Comparison of ENCODE assay signal across 1 cellular context in the genomic region with DNA sequence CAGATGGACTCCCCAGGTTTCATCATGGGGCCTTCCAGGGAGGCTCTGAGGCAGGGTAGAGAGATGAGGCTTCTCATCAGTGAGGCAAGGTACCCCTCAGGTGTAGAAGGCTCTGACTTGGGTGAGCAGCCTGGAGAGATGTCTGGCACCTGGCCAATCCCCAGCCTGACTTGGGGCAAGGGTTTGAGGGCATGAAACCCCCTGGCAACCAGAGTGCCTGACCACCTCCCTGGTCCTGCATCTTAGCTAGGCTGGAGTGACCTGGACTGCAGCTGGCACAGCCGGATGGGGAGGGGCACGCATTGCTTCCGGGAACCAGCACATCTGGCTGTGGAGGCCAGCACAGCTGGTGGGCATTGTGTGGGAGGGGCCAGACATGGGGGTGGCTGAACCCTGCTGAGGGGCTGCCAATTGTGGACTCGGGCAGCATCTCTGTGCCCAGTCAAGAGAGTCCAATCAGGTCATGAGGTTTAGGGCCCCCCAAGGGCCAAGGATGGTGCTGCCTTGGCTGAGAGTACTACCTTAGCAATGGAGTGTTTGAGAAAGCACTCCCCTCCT.
TF ChIP-seq lines count a peak whose summit lies in the region.

No MANE protein-coding gene starts in this region.

TF ChIP-seq in K562, 482 proteins besides CTCF, POLR2A, EP300 and RAD21:
- no peak for TF ChIP-seq HDAC8 (tag; IDR thresholded peaks at IDR 0.05)
- no peak for TF ChIP-seq HMG20A (CRISPR knock-in tag; conservative IDR thresholded peaks at IDR 0.05)
- TF ChIP-seq ZNF175 (CRISPR knock-in tag; IDR thresholded peaks at IDR 0.05; ENCODE audit: low read depth), result no peak
- TF ChIP-seq, protein P1, sequence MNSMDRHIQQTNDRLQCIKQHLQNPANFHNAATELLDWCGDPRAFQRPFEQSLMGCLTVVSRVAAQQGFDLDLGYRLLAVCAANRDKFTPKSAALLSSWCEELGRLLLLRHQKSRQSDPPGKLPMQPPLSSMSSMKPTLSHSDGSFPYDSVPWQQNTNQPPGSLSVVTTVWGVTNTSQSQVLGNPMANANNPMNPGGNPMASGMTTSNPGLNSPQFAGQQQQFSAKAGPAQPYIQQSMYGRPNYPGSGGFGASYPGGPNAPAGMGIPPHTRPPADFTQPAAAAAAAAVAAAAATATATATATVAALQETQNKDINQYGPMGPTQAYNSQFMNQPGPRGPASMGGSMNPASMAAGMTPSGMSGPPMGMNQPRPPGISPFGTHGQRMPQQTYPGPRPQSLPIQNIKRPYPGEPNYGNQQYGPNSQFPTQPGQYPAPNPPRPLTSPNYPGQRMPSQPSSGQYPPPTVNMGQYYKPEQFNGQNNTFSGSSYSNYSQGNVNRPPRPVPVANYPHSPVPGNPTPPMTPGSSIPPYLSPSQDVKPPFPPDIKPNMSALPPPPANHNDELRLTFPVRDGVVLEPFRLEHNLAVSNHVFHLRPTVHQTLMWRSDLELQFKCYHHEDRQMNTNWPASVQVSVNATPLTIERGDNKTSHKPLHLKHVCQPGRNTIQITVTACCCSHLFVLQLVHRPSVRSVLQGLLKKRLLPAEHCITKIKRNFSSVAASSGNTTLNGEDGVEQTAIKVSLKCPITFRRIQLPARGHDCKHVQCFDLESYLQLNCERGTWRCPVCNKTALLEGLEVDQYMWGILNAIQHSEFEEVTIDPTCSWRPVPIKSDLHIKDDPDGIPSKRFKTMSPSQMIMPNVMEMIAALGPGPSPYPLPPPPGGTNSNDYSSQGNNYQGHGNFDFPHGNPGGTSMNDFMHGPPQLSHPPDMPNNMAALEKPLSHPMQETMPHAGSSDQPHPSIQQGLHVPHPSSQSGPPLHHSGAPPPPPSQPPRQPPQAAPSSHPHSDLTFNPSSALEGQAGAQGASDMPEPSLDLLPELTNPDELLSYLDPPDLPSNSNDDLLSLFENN (IDR thresholded peaks at IDR 0.05; ENCODE audit: low read depth in 2 of 2, low read length in 2 of 2), result no peak
- 0 out of 2 replicates have a peak, but pooled peaks have one; percentile 53 for TF ChIP-seq FOXP1 (CRISPR knock-in tag; IDR thresholded peaks at IDR 0.05)
- TF ChIP-seq E2F4 (CRISPR knock-in tag; IDR thresholded peaks at IDR 0.05; ENCODE audit: low read depth), result 0 out of 2 replicates have a peak, but pooled peaks have one; percentile 21
- TF ChIP-seq RBFOX2 (IDR thresholded peaks at IDR 0.05; ENCODE audit: low read depth, low read length), result no peak
- TF ChIP-seq, protein P2, sequence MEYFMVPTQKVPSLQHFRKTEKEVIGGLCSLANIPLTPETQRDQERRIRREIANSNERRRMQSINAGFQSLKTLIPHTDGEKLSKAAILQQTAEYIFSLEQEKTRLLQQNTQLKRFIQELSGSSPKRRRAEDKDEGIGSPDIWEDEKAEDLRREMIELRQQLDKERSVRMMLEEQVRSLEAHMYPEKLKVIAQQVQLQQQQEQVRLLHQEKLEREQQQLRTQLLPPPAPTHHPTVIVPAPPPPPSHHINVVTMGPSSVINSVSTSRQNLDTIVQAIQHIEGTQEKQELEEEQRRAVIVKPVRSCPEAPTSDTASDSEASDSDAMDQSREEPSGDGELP (CRISPR knock-in tag; IDR thresholded peaks at IDR 0.05; ENCODE audit: borderline replicate concordance), result peak; percentile 39; the same call in 1 of the 2 replicates
- no peak; the same call in 1 of the 2 replicates for TF ChIP-seq SMARCA5 (IDR thresholded peaks at IDR 0.05)
- no peak for TF ChIP-seq FOXM1 (IDR thresholded peaks at IDR 0.05; ENCODE audit: low read depth)
- no peak for TF ChIP-seq FOXM1 (CRISPR knock-in tag; IDR thresholded peaks at IDR 0.05; ENCODE audit: low read depth)
- TF ChIP-seq NFIC (IDR thresholded peaks at IDR 0.05), result peak; percentile 94
- no peak for TF ChIP-seq BDP1 (IDR thresholded peaks at IDR 0.05; ENCODE audit: insufficient read depth, insufficient read length)
- TF ChIP-seq, protein P3, sequence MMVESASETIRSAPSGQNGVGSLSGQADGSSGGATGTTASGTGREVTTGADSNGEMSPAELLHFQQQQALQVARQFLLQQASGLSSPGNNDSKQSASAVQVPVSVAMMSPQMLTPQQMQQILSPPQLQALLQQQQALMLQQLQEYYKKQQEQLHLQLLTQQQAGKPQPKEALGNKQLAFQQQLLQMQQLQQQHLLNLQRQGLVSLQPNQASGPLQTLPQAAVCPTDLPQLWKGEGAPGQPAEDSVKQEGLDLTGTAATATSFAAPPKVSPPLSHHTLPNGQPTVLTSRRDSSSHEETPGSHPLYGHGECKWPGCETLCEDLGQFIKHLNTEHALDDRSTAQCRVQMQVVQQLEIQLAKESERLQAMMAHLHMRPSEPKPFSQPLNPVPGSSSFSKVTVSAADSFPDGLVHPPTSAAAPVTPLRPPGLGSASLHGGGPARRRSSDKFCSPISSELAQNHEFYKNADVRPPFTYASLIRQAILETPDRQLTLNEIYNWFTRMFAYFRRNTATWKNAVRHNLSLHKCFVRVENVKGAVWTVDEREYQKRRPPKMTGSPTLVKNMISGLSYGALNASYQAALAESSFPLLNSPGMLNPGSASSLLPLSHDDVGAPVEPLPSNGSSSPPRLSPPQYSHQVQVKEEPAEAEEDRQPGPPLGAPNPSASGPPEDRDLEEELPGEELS (CRISPR knock-in tag; IDR thresholded peaks at IDR 0.05; ENCODE audit: borderline replicate concordance), result 0 out of 2 replicates have a peak, but pooled peaks have one; percentile 47
- TF ChIP-seq, protein P4, sequence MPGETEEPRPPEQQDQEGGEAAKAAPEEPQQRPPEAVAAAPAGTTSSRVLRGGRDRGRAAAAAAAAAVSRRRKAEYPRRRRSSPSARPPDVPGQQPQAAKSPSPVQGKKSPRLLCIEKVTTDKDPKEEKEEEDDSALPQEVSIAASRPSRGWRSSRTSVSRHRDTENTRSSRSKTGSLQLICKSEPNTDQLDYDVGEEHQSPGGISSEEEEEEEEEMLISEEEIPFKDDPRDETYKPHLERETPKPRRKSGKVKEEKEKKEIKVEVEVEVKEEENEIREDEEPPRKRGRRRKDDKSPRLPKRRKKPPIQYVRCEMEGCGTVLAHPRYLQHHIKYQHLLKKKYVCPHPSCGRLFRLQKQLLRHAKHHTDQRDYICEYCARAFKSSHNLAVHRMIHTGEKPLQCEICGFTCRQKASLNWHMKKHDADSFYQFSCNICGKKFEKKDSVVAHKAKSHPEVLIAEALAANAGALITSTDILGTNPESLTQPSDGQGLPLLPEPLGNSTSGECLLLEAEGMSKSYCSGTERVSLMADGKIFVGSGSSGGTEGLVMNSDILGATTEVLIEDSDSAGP (CRISPR knock-in tag; IDR thresholded peaks at IDR 0.05), result 0 out of 2 replicates have a peak, but pooled peaks have one; percentile 44
- TF ChIP-seq USF1 (CRISPR knock-in tag; IDR thresholded peaks at IDR 0.05), result peak; percentile 13; the same call in 1 of the 2 replicates
- TF ChIP-seq CBX2 (IDR thresholded peaks at IDR 0.05; ENCODE audit: insufficient read depth, low read length, poor library complexity, severe bottlenecking), result no peak
- no peak for TF ChIP-seq RAD51 (IDR thresholded peaks at IDR 0.05; ENCODE audit: borderline replicate concordance, low read depth)
- 0 out of 2 replicates have a peak, but pooled peaks have one; percentile 41 for TF ChIP-seq ARID4B (CRISPR knock-in tag; IDR thresholded peaks at IDR 0.05)
TF ChIP-seq in K562: peak in this region for 8.
